8 cellular contexts compared by ENCODE assay signal in the genomic region with DNA sequence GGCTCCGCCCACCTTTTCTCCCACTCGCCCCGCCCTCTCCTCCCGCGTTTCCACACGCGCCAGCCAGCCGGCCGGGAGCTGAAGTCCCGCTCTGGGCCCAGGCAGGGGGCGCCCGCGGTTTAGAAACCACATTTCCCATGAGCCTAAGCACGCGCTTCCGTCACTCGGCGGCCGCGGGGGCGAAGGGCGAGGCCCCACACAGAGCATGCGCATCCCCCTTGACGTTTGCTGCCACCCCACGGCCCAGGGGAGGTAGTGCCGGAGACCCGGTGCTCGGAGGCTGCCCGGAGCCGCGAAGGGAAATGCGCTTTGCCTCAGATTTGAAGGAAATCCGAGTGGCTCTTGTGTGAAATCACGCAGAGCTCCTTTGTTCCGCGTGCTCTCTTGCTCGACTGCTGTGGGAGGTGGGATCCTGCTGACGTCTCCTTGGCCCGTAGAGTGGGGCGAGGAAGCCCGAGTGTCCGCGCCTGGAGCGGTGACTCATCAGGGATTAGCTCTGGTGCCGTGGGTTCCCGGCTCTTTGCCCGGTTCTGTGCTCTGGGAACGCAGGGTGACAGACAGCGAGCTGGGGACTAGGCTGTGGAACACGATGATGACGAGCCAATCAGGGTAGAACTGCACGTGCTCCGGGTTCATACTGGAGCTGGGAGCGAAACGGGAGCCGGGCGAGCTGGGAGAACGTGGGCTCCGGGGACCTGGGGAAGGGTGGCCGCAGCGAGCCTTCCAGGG. TPM values are rescaled to one million over a fixed set of nuclear protein-coding genes. Genes with fewer than 3 reads are reported as not detected.
DNase-seq lines count a peak whose midpoint lies in the region; ATAC-seq and TF ChIP-seq lines count a peak whose summit lies in the region.

No MANE protein-coding gene starts in this region.

- peaks cover 3 to 27% of the 10 kb centered on the region in 2 donors for H3K4me1 ChIP-seq in left lung

- ATAC-seq in GM19324 (IDR thresholded peaks at IDR 0.05; ENCODE audit: low FRiP score, unreplicated experiment) (peak; percentile 91), HG03469 (IDR thresholded peaks at IDR 0.05; ENCODE audit: unreplicated experiment) (peak; percentile 63), left lung (peak; percentile 93)

- CTCF ChIA-PET in activated CD4-positive, alpha-beta T cell treated with anti-CD3 and anti-CD28 coated beads, Interleukin-2, amount 10 ng/mL, durations not matched to agents 7 days and 5 days (lab: Charles Lee): interaction anchor here (0.6 to 2.7 kb wide), 43 partner anchors 9 to 1019 kb away, joined by 3 to 18 read pairs (median 4); a partner anchor contains a TSS

- peak overlapping the region; percentile 72 to 82 for H3K4me3 ChIP-seq in left lung

- H3K27me3 ChIP-seq in left lung: peaks cover 0 to 2% of the 10 kb centered on the region in 2 donors

- no peaks in the 10 kb centered on the region for H3K36me3 ChIP-seq in left lung

- peaks cover 4% of the 10 kb centered on the region for H3K36me3 Mint-ChIP-seq in activated CD4-positive, alpha-beta T cell treated with anti-CD3 and anti-CD28 coated beads, Interleukin-2, amount 10 ng/mL, durations not matched to agents 7 days and 5 days (ENCODE audit: low read depth)

- DNase-seq in C1 segment of cervical spinal cord (lab: John Stamatoyannopoulos, UW) (peak; percentile 89 to 99 (median 98)), NCI-H526 (lab: John Stamatoyannopoulos, UW) (peak; percentile 91 to 98), dedifferentiated amniotic fluid mesenchymal stem cell (ENCODE audit: extremely low spot score) (peak; percentile 99), left lung (peak; percentile 99 to 100)
- DNase-seq in activated CD4-positive, alpha-beta T cell treated with anti-CD3 and anti-CD28 coated beads, Interleukin-2, amount 10 ng/mL, durations not matched to agents 7 days and 5 days: peak; percentile 98
- peak; percentile 97 to 98 for DNase-seq in stimulated activated CD4-positive, alpha-beta T cell treated with anti-CD3 and anti-CD28 coated beads, Interleukin-2, amount 100 ng/mL, for 48 hours

- peak overlapping the region; percentile 98 for H3K27ac ChIP-seq in left lung

- H3K4me3 Mint-ChIP-seq in activated CD4-positive, alpha-beta T cell treated with anti-CD3 and anti-CD28 coated beads, Interleukin-2, amount 10 ng/mL, durations not matched to agents 7 days and 5 days: peak overlapping the region; percentile 91

- peaks cover 5% of the 10 kb centered on the region for H3K27me3 Mint-ChIP-seq in activated CD4-positive, alpha-beta T cell treated with anti-CD3 and anti-CD28 coated beads, Interleukin-2, amount 10 ng/mL, durations not matched to agents 7 days and 5 days

- peak; percentile 83 to 93 for TF ChIP-seq CTCF in left lung (IDR thresholded peaks at IDR 0.05)

- POLR2A ChIA-PET in activated CD4-positive, alpha-beta T cell treated with anti-CD3 and anti-CD28 coated beads, Interleukin-2, amount 10 ng/mL, durations not matched to agents 7 days and 5 days (lab: Charles Lee): interaction anchor here (0.6 to 1.4 kb wide), 2 partner anchors 137 to 403 kb away, joined by 3 read pairs; no protein-coding TSS in a partner anchor

- H3K9me3 ChIP-seq in left lung: no peaks in the 10 kb centered on the region

- H3K27ac Mint-ChIP-seq in activated CD4-positive, alpha-beta T cell treated with anti-CD3 and anti-CD28 coated beads, Interleukin-2, amount 10 ng/mL, durations not matched to agents 7 days and 5 days: peak overlapping the region; percentile 97

- intact Hi-C loops in left lung (cut with DNase I): no loop called here

- peaks cover 33% of the 10 kb centered on the region for H3K4me1 Mint-ChIP-seq in activated CD4-positive, alpha-beta T cell treated with anti-CD3 and anti-CD28 coated beads, Interleukin-2, amount 10 ng/mL, durations not matched to agents 7 days and 5 days

- no peaks in the 10 kb centered on the region for H3K9me3 Mint-ChIP-seq in activated CD4-positive, alpha-beta T cell treated with anti-CD3 and anti-CD28 coated beads, Interleukin-2, amount 10 ng/mL, durations not matched to agents 7 days and 5 days

RNA-seq across cellular contexts. Expression of a gene that starts 0.4 kb away (rescaled TPM):
- 10 to 100 TPM; 12.2 to 13.2 TPM for total RNA-seq in activated CD4-positive, alpha-beta T cell treated with anti-CD3 and anti-CD28 coated beads, Interleukin-2, amount 10 ng/mL, durations not matched to agents 7 days and 5 days
- total RNA-seq in left lung: 10 to 100 TPM; 18.1 to 22.9 TPM

Comparison
In these comparisons a context has a peak if more than half of its experiments do, and no peak if none do; other contexts are left out.
1. Peak in every context shown above with its lines: DNase-seq, ATAC-seq, H3K4me3 ChIP-seq and H3K27ac ChIP-seq.